ENCODE assay signal across 8 cellular contexts in genomic region chr4:185424905-185425599, GRCh38. TPM values are rescaled to one million over a fixed set of nuclear protein-coding genes. Genes with fewer than 3 reads are reported as not detected.
DNase-seq lines count a peak whose midpoint lies in the region; ATAC-seq and TF ChIP-seq lines count a peak whose summit lies in the region.

No MANE protein-coding gene starts in this region.

- no peak overlapping the region for H2BK15ac ChIP-seq in mesendoderm (replicated peaks; ENCODE audit: low read depth)

- peak overlapping the region; percentile 87 for H3K56ac ChIP-seq in mesendoderm (ENCODE audit: low read length)

- peak overlapping the region; percentile 81 for H3K9ac ChIP-seq in mesendoderm (ENCODE audit: low read length)

- H4K5ac ChIP-seq in mesendoderm (ENCODE audit: low read length): no peak overlapping the region

- H3K23ac ChIP-seq in mesendoderm (ENCODE audit: low read length): no peak overlapping the region

- TF ChIP-seq CTCF in DOHH2 (IDR thresholded peaks at IDR 0.05; ENCODE audit: low read depth, low read length, poor library complexity, severe bottlenecking) (no peak), vagina (IDR thresholded peaks at IDR 0.05) (no peak)

- intact Hi-C loops in vagina (cut with DNase I): no loop called here

- H3K27me3 ChIP-seq in DOHH2 (ENCODE audit: control insufficient read depth, low read length) (no peaks in the 10 kb centered on the region), H7 (ENCODE audit: control insufficient read depth, insufficient read depth, low read length) (no peaks in the 10 kb centered on the region), SJCRH30 (no peaks in the 10 kb centered on the region), ectodermal cell (ENCODE audit: control insufficient read depth, insufficient read depth, low read length, poor library complexity, severe bottlenecking) (no peaks in the 10 kb centered on the region), mesendoderm (ENCODE audit: insufficient read depth, low read length, poor library complexity) (no peaks in the 10 kb centered on the region), vagina (no peaks in the 10 kb centered on the region)

- no peak for ATAC-seq in GM18505 (IDR thresholded peaks at IDR 0.05; ENCODE audit: unreplicated experiment)

- no peaks in the 10 kb centered on the region for H3K9me2 ChIP-seq in DOHH2 (replicated peaks; ENCODE audit: control insufficient read depth, low read length)

- TF ChIP-seq POLR2A in vagina (IDR thresholded peaks at IDR 0.05) (no peak), GM18505 (IDR thresholded peaks at IDR 0.05; ENCODE audit: borderline replicate concordance, extremely low read depth, insufficient read depth, insufficient read length) (no peak)

- H2BK120ac ChIP-seq in mesendoderm (ENCODE audit: low read depth, low read length): no peak overlapping the region

- H3K4me2 ChIP-seq in DOHH2 (ENCODE audit: low read length): peak overlapping the region; percentile 96
- peak overlapping the region; percentile 27 for H3K4me2 ChIP-seq in mesendoderm (ENCODE audit: low read length)

- no peak overlapping the region for H2BK5ac ChIP-seq in mesendoderm (ENCODE audit: low read length)

- DNase-seq in H7 (peak; percentile 8), SJCRH30 (no peak), mesendoderm (peak; percentile 14), vagina (ENCODE audit: extremely low spot score in 2 of 2) (no peak), ecto neural progenitor cell (ENCODE audit: low spot score) (no peak)

- H2AK5ac ChIP-seq in mesendoderm (ENCODE audit: low read length): no peak overlapping the region

- H3K79me2 ChIP-seq in DOHH2 (ENCODE audit: control insufficient read depth, low read length): peaks cover 18% of the 10 kb centered on the region
- no peaks in the 10 kb centered on the region for H3K79me2 ChIP-seq in mesendoderm (ENCODE audit: control insufficient read depth, insufficient read depth, low read length)

- no peaks in the 10 kb centered on the region for H3K9me3 ChIP-seq in DOHH2 (ENCODE audit: control insufficient read depth, insufficient read depth, low read length)
- no peaks in the 10 kb centered on the region for H3K9me3 ChIP-seq in SJCRH30 (replicated peaks)
- no peaks in the 10 kb centered on the region for H3K9me3 ChIP-seq in ectodermal cell (ENCODE audit: control insufficient read depth, low read length)
- H3K9me3 ChIP-seq in vagina: no peaks in the 10 kb centered on the region

- H3K36me3 ChIP-seq in DOHH2 (ENCODE audit: control insufficient read depth, low read length): peaks cover 14% of the 10 kb centered on the region
- no peaks in the 10 kb centered on the region for H3K36me3 ChIP-seq in H7 (replicated peaks; ENCODE audit: control insufficient read depth, insufficient read depth, low read length)
- no peaks in the 10 kb centered on the region for H3K36me3 ChIP-seq in SJCRH30
- H3K36me3 ChIP-seq in ectodermal cell (ENCODE audit: control insufficient read depth, insufficient read depth, low read length): peaks cover 6% of the 10 kb centered on the region
- no peaks in the 10 kb centered on the region for H3K36me3 ChIP-seq in mesendoderm (ENCODE audit: control insufficient read depth, insufficient read depth, low read length)
- H3K36me3 ChIP-seq in vagina: no peaks in the 10 kb centered on the region

- H3K4me3 ChIP-seq in DOHH2 (ENCODE audit: low read length): peak overlapping the region; percentile 99
- peak overlapping the region; percentile 85 for H3K4me3 ChIP-seq in H7 (ENCODE audit: insufficient read depth, low read depth, low read length)
- H3K4me3 ChIP-seq in SJCRH30: peak overlapping the region; percentile 82
- peak overlapping the region; percentile 94 for H3K4me3 ChIP-seq in ectodermal cell (ENCODE audit: insufficient read depth, low read depth, low read length)
- peak overlapping the region; percentile 83 for H3K4me3 ChIP-seq in mesendoderm (ENCODE audit: low read length)
- H3K4me3 ChIP-seq in vagina: peak overlapping the region; percentile 64 to 84

- WGBS in ectodermal cell, 2 experiments: 27 to 29% methylated on average over 12 of the region's 12 CpGs
- WGBS in mesendoderm (ENCODE audit: extremely low coverage, insufficient coverage, low lambda C conversion rate): no CpG with 5 or more reads among the region's 12 CpGs

- H3K18ac ChIP-seq in mesendoderm (ENCODE audit: low read length): peak overlapping the region; percentile 32

- no peaks in the 10 kb centered on the region for H4K20me1 ChIP-seq in DOHH2 (ENCODE audit: control insufficient read depth, insufficient read depth, low read depth, low read length)

- no peaks in the 10 kb centered on the region for H3F3A ChIP-seq in DOHH2 (ENCODE audit: control insufficient read depth, insufficient read depth)

- no peak overlapping the region for H4K8ac ChIP-seq in mesendoderm (ENCODE audit: low read depth, low read length)

- H3K27ac ChIP-seq in DOHH2 (ENCODE audit: low read depth, low read length): no peak overlapping the region
- peak overlapping the region; percentile 100 for H3K27ac ChIP-seq in SJCRH30
- peak overlapping the region; percentile 100 for H3K27ac ChIP-seq in ectodermal cell (ENCODE audit: insufficient read depth, low read depth, low read length, poor library complexity, severe bottlenecking)
- H3K27ac ChIP-seq in mesendoderm (ENCODE audit: low read depth, low read length): no peak overlapping the region
- H3K27ac ChIP-seq in vagina: peak overlapping the region; percentile 87

- H3K4ac ChIP-seq in mesendoderm (ENCODE audit: low read depth, low read length): no peak overlapping the region

- H3K4me1 ChIP-seq in DOHH2 (ENCODE audit: control insufficient read depth, low read length) (peaks cover 20% of the 10 kb centered on the region), SJCRH30 (no peaks in the 10 kb centered on the region), ectodermal cell (ENCODE audit: control insufficient read depth, insufficient read depth, low read length) (no peaks in the 10 kb centered on the region), mesendoderm (ENCODE audit: control insufficient read depth, low read depth, low read length) (peaks cover 3% of the 10 kb centered on the region), vagina (peaks cover 37% of the 10 kb centered on the region)

- peaks cover 3% of the 10 kb centered on the region for H3K79me1 ChIP-seq in mesendoderm (ENCODE audit: low read length)

RNA-seq across cellular contexts. Expression of gene UFSP2, which starts 0.7 kb away (rescaled TPM):
- total RNA-seq in H7 (2014; rRNA removed; shearing (Covaris generic)): 26.1 and 31.8 TPM in 2 replicates
- total RNA-seq in SJCRH30 (2014; rRNA removed; shearing (Covaris generic)): 21.3 and 22.8 TPM in 2 replicates
- polyA plus RNA-seq in ectodermal cell (2013, experiment 1 of 4): 37.3 TPM
- polyA plus RNA-seq in ectodermal cell (2013, experiment 2 of 4): 39.4 TPM
- polyA plus RNA-seq in ectodermal cell (2013, experiment 3 of 4): 32.4 TPM
- 38.7 TPM for polyA plus RNA-seq in ectodermal cell (2013, experiment 4 of 4)
- 18.6 TPM for polyA plus RNA-seq in mesendoderm (2013, experiment 1 of 2)
- 18.9 TPM for polyA plus RNA-seq in mesendoderm (2013, experiment 2 of 2)
- 20.4 TPM for total RNA-seq in vagina

RNA-seq across cellular contexts. Expression of gene ANKRD37, which starts 28.4 kb away (rescaled TPM):
- total RNA-seq in H7 (2014; rRNA removed; shearing (Covaris generic)): 0.24 and 2.5 TPM in 2 replicates
- total RNA-seq in SJCRH30 (2014; rRNA removed; shearing (Covaris generic)): 4.1 and 4.3 TPM in 2 replicates
- polyA plus RNA-seq in ectodermal cell (2013, experiment 1 of 4): 2.4 TPM
- polyA plus RNA-seq in ectodermal cell (2013, experiment 2 of 4): 3.1 TPM
- polyA plus RNA-seq in ectodermal cell (2013, experiment 3 of 4): 3.2 TPM
- 3.9 TPM for polyA plus RNA-seq in ectodermal cell (2013, experiment 4 of 4)
- 1.3 TPM for polyA plus RNA-seq in mesendoderm (2013, experiment 1 of 2)
- 1.4 TPM for polyA plus RNA-seq in mesendoderm (2013, experiment 2 of 2)
- total RNA-seq in vagina: 56.7 TPM

RNA-seq across cellular contexts. Expression of gene LRP2BP, which starts 29.3 kb away (rescaled TPM):
- total RNA-seq in H7 (2014; rRNA removed; shearing (Covaris generic)): 0.21 and 0.26 TPM in 2 replicates
- 0.16 and 0.56 TPM in 2 replicates for total RNA-seq in SJCRH30 (2014; rRNA removed; shearing (Covaris generic))
- polyA plus RNA-seq in ectodermal cell (2013, experiment 1 of 4): 0.39 TPM
- 0.41 TPM for polyA plus RNA-seq in ectodermal cell (2013, experiment 2 of 4)
- 0.27 TPM for polyA plus RNA-seq in ectodermal cell (2013, experiment 3 of 4)
- 0.36 TPM for polyA plus RNA-seq in ectodermal cell (2013, experiment 4 of 4)
- polyA plus RNA-seq in mesendoderm (2013, experiment 1 of 2): 0.15 TPM
- polyA plus RNA-seq in mesendoderm (2013, experiment 2 of 2): 0.14 TPM
- total RNA-seq in vagina: 0.49 TPM

RNA-seq across cellular contexts. Expression of gene CCDC110, which starts 46.5 kb away (rescaled TPM):
- total RNA-seq in H7 (2014; rRNA removed; shearing (Covaris generic)): 0.22 and 0.28 TPM in 2 replicates
- not detected in 2 replicates for total RNA-seq in SJCRH30 (2014; rRNA removed; shearing (Covaris generic))
- 0.54 TPM for polyA plus RNA-seq in ectodermal cell (2013, experiment 1 of 4)
- 0.28 TPM for polyA plus RNA-seq in ectodermal cell (2013, experiment 2 of 4)
- 0.37 TPM for polyA plus RNA-seq in ectodermal cell (2013, experiment 3 of 4)
- polyA plus RNA-seq in ectodermal cell (2013, experiment 4 of 4): 0.61 TPM
- polyA plus RNA-seq in mesendoderm (2013, experiment 1 of 2): 0.27 TPM
- 0.24 TPM for polyA plus RNA-seq in mesendoderm (2013, experiment 2 of 2)
- 1.2 TPM for total RNA-seq in vagina

Comparison
In these comparisons a context has a peak if more than half of its experiments do, and no peak if none do; other contexts are left out.
1. H3K27ac ChIP-seq: peak in SJCRH30 (single experiment), ectodermal cell (single experiment) and vagina (single experiment); none in DOHH2 (single experiment) and mesendoderm (single experiment).
2. DNase-seq: peak in H7 (single experiment) and mesendoderm (single experiment); none in SJCRH30 (0 of 2), vagina (0 of 2) and ecto neural progenitor cell (single experiment).
3. RNA of gene ANKRD37, which starts 28.4 kb away (total RNA-seq): 56.7 TPM in vagina (single experiment); 4.1 to 4.3 TPM in SJCRH30 and 0.24 to 2.5 TPM in H7; every median in the first group is over 10 times any median in the second.
4. Peak in every context shown above with its lines, with median percentiles within 50 percentile points of each other: H3K4me3 ChIP-seq.